ENCODE assay signal across 8 cellular contexts in the genomic region with DNA sequence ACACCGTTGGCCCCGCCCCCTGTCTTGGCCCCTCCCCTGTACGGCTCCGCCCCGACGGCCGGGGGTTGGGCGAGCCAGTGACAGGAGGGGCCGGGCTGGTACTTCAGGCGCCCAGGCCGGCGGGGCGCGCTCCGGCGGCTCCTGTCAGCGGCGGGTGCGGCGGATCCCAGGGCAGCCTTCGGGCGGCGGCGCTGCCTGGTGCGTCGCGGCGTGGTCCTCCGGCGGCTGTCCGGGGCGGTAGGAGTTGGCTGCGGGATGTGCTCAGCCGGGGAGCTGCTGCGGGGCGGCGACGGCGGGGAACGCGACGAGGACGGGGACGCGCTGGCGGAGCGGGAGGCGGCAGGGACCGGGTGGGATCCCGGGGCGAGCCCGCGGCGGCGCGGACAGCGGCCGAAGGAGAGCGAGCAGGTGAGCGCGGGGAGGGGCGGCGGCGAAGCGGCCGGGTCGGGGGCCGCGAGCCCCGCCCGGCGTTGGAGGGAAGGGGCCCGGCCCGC. TPM values are rescaled to one million over a fixed set of nuclear protein-coding genes. Genes with fewer than 3 reads are reported as not detected.
A peak's percentile ranks its signal among the peaks of the same experiment; 100 is the strongest.
DNase-seq lines count a peak whose midpoint lies in the region; ATAC-seq and TF ChIP-seq lines count a peak whose summit lies in the region.

A gene (plus strand): TSS at position 129 of the 494 bp plus-strand sequence. CDS start 127 bp downstream, at position 256.

- H3K27me3 Mint-ChIP-seq in activated naive CD4-positive, alpha-beta T cell treated with anti-CD3 and anti-CD28 coated beads, Interleukin-2, amount 10 ng/mL, durations not matched to agents 7 days and 5 days: no peaks in the 10 kb centered on the region
- H3K27me3 Mint-ChIP-seq in osteocyte (ENCODE audit: unreplicated experiment): peaks cover 36% of the 10 kb centered on the region

- TF ChIP-seq CTCF in osteocyte (IDR thresholded peaks at IDR 0.05) (no peak), tibial artery (IDR thresholded peaks at IDR 0.05) (no peak)

- H3K4me1 Mint-ChIP-seq in activated naive CD4-positive, alpha-beta T cell treated with anti-CD3 and anti-CD28 coated beads, Interleukin-2, amount 10 ng/mL, durations not matched to agents 7 days and 5 days: peaks cover 41% of the 10 kb centered on the region
- H3K4me1 Mint-ChIP-seq in osteocyte (ENCODE audit: unreplicated experiment): peaks cover 11% of the 10 kb centered on the region

- H3K9me3 ChIP-seq in tibial artery: no peaks in the 10 kb centered on the region

- no peaks in the 10 kb centered on the region for H3K36me3 Mint-ChIP-seq in activated naive CD4-positive, alpha-beta T cell treated with anti-CD3 and anti-CD28 coated beads, Interleukin-2, amount 10 ng/mL, durations not matched to agents 7 days and 5 days
- H3K36me3 Mint-ChIP-seq in osteocyte (ENCODE audit: unreplicated experiment): no peaks in the 10 kb centered on the region

- H3K4me3 Mint-ChIP-seq in activated naive CD4-positive, alpha-beta T cell treated with anti-CD3 and anti-CD28 coated beads, Interleukin-2, amount 10 ng/mL, durations not matched to agents 7 days and 5 days: peak within 1 kb of the TSS; percentile 82
- H3K4me3 Mint-ChIP-seq in osteocyte (ENCODE audit: unreplicated experiment): peak within 1 kb of the TSS; percentile 81

- ATAC-seq in GM21526 (IDR thresholded peaks at IDR 0.05; ENCODE audit: low FRiP score, unreplicated experiment): peak; percentile 94

- in situ Hi-C loops in SK-MEL-5 (cut with HindIII; ENCODE audit: low pct_unique_long_range_greater_than_20kb, low sequenced_read_pairs): no loop called here

- H3K4me3 ChIP-seq in tibial artery: peak within 1 kb of the TSS; percentile 76 to 87

- no peaks in the 10 kb centered on the region for H3K9me3 Mint-ChIP-seq in activated naive CD4-positive, alpha-beta T cell treated with anti-CD3 and anti-CD28 coated beads, Interleukin-2, amount 10 ng/mL, durations not matched to agents 7 days and 5 days
- H3K9me3 Mint-ChIP-seq in osteocyte (ENCODE audit: unreplicated experiment): no peaks in the 10 kb centered on the region

- DNase-seq in DMS53 treated with DMSO at 0.1 percent for 48 hours (lab: John Stamatoyannopoulos, UW; ENCODE audit: unreplicated experiment) (peak; percentile 44), HuH-7 (ENCODE audit: low spot score) (peak; percentile 81), SK-MEL-5 (ENCODE audit: low read depth, low spot score) (peak; percentile 73), glomerular endothelial cell (ENCODE audit: extremely low read depth, low read depth, low spot score) (no peak), osteocyte (ENCODE audit: extremely low spot score, unreplicated experiment) (peak; percentile 92), tibial artery (peak; percentile 88 to 92)
- DNase-seq in activated naive CD4-positive, alpha-beta T cell treated with anti-CD3 and anti-CD28 coated beads, Interleukin-2, amount 10 ng/mL, durations not matched to agents 7 days and 5 days: peak; percentile 87

- H3K27ac Mint-ChIP-seq in activated naive CD4-positive, alpha-beta T cell treated with anti-CD3 and anti-CD28 coated beads, Interleukin-2, amount 10 ng/mL, durations not matched to agents 7 days and 5 days: peak within 1 kb of the TSS; percentile 80
- peak within 1 kb of the TSS; percentile 1 for H3K27ac Mint-ChIP-seq in osteocyte (ENCODE audit: unreplicated experiment)

- no peaks in the 10 kb centered on the region for H3K36me3 ChIP-seq in tibial artery

- H3K27me3 ChIP-seq in tibial artery: no peaks in the 10 kb centered on the region

- peak within 1 kb of the TSS; percentile 76 to 90 for H3K27ac ChIP-seq in tibial artery

- peaks cover 0 to 24% (median 5%) of the 10 kb centered on the region in 4 donors for H3K4me1 ChIP-seq in tibial artery

- intact Hi-C loops in tibial artery (cut with DNase I; ENCODE audit: low total_unique reads): loop anchor here (2.0 kb wide), 1 partner anchor 85 kb away; a partner anchor contains a TSS

- CTCF ChIA-PET in activated naive CD4-positive, alpha-beta T cell treated with anti-CD3 and anti-CD28 coated beads, Interleukin-2, amount 10 ng/mL, durations not matched to agents 7 days and 5 days (lab: Charles Lee): interaction anchor here (1.0 kb wide), 1 partner anchor 44 kb away, joined by 3 read pairs; no protein-coding TSS in a partner anchor

RNA-seq across cellular contexts. Expression of the gene that starts here (rescaled TPM):
- 0.51 and 0.74 TPM in 2 replicates for total RNA-seq in SK-MEL-5 (2014; rRNA removed; shearing (Covaris generic))
- 1.3 and 1.4 TPM in 2 replicates for polyA plus RNA-seq in SK-MEL-5 (2015; cell fraction: cytosol; rRNA removed)
- polyA plus RNA-seq in SK-MEL-5 (2015; cell fraction: nucleus; rRNA removed): 0.60 and 0.83 TPM in 2 replicates
- 14.6 and 15.7 TPM in 2 replicates for total RNA-seq in glomerular endothelial cell
- 0.18 and 0.19 TPM in 2 replicates for total RNA-seq in osteocyte

Comparison
In these comparisons a context has a peak if more than half of its experiments do, and no peak if none do; other contexts are left out.
1. Peak in DNase-seq in osteocyte; RNA of the gene not detected or under 1 TPM.